In the genomic region with DNA sequence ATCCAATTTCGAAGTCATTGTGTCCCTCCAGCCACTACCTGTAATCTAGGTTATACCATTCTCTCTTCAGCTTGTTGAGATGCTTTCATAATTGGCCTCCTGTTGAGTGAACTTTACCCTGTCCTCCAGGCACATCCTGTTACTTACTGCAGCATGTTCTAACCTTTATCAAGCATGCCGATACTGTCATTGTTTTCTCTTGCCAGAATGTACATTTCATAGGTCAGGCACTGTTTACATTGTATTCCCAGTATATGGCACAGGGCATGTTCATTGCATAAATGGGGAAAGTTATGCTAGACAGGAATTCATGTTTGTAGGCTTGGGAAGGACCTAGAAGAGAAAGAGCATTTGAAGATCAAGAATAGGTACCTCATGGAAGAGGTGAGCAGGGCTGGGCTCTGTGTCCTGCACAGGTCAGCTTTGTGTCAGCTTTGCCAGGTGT, we compare ENCODE assay signal across 2 cellular contexts.
TF ChIP-seq lines count a peak whose summit lies in the region.

No MANE protein-coding gene starts in this region.

TF ChIP-seq in HEK293, 187 proteins besides CTCF, POLR2A, EP300 and RAD21 (continued from another document):
- TF ChIP-seq PRDM1 (tag by site-specific recombination; IDR thresholded peaks at IDR 0.05) (0 out of 2 replicates have a peak, but pooled peaks have one; percentile 11), OSR2 (tag by site-specific recombination; IDR thresholded peaks at IDR 0.05) (peak; percentile 33; the same call in 1 of the 2 replicates), FEZF1 (tag by site-specific recombination; IDR thresholded peaks at IDR 0.05) (0 out of 2 replicates have a peak, but pooled peaks have one; percentile 23), TRIM28 (IDR thresholded peaks at IDR 0.05; ENCODE audit: borderline replicate concordance, low read length) (peak; percentile 76; the same call in 1 of the 2 replicates)
- TF ChIP-seq, protein P1, sequence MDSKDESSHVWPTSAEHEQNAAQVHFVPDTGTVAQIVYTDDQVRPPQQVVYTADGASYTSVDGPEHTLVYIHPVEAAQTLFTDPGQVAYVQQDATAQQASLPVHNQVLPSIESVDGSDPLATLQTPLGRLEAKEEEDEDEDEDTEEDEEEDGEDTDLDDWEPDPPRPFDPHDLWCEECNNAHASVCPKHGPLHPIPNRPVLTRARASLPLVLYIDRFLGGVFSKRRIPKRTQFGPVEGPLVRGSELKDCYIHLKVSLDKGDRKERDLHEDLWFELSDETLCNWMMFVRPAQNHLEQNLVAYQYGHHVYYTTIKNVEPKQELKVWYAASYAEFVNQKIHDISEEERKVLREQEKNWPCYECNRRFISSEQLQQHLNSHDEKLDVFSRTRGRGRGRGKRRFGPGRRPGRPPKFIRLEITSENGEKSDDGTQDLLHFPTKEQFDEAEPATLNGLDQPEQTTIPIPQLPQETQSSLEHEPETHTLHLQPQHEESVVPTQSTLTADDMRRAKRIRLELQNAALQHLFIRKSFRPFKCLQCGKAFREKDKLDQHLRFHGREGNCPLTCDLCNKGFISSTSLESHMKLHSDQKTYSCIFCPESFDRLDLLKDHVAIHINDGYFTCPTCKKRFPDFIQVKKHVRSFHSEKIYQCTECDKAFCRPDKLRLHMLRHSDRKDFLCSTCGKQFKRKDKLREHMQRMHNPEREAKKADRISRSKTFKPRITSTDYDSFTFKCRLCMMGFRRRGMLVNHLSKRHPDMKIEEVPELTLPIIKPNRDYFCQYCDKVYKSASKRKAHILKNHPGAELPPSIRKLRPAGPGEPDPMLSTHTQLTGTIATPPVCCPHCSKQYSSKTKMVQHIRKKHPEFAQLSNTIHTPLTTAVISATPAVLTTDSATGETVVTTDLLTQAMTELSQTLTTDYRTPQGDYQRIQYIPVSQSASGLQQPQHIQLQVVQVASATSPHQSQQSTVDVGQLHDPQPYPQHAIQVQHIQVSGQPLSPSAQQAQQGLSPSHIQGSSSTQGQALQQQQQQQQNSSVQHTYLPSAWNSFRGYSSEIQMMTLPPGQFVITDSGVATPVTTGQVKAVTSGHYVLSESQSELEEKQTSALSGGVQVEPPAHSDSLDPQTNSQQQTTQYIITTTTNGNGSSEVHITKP (tag by site-specific recombination; IDR thresholded peaks at IDR 0.05): peak; percentile 69
- TF ChIP-seq, protein P2, sequence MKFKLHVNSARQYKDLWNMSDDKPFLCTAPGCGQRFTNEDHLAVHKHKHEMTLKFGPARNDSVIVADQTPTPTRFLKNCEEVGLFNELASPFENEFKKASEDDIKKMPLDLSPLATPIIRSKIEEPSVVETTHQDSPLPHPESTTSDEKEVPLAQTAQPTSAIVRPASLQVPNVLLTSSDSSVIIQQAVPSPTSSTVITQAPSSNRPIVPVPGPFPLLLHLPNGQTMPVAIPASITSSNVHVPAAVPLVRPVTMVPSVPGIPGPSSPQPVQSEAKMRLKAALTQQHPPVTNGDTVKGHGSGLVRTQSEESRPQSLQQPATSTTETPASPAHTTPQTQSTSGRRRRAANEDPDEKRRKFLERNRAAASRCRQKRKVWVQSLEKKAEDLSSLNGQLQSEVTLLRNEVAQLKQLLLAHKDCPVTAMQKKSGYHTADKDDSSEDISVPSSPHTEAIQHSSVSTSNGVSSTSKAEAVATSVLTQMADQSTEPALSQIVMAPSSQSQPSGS (tag by site-specific recombination; IDR thresholded peaks at IDR 0.05; ENCODE audit: low read depth): no peak

TF ChIP-seq in endothelial cell of umbilical vein, 7 proteins besides CTCF, POLR2A, EP300 and RAD21 (continued from another document):
- TF ChIP-seq, protein P3, sequence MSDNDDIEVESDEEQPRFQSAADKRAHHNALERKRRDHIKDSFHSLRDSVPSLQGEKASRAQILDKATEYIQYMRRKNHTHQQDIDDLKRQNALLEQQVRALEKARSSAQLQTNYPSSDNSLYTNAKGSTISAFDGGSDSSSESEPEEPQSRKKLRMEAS (IDR thresholded peaks at IDR 0.05; ENCODE audit: insufficient read depth, insufficient read length): no peak
- TF ChIP-seq EZH2 (IDR thresholded peaks at IDR 0.05; ENCODE audit: borderline replicate concordance, low read depth, low read length, severe bottlenecking) (no peak), JUN (IDR thresholded peaks at IDR 0.05; ENCODE audit: borderline replicate concordance, insufficient read depth, insufficient read length, low read depth) (no peak), POLR2AphosphoS5 (IDR thresholded peaks at IDR 0.05; ENCODE audit: insufficient read depth, low read depth, low read length) (no peak)
